In the genomic region with DNA sequence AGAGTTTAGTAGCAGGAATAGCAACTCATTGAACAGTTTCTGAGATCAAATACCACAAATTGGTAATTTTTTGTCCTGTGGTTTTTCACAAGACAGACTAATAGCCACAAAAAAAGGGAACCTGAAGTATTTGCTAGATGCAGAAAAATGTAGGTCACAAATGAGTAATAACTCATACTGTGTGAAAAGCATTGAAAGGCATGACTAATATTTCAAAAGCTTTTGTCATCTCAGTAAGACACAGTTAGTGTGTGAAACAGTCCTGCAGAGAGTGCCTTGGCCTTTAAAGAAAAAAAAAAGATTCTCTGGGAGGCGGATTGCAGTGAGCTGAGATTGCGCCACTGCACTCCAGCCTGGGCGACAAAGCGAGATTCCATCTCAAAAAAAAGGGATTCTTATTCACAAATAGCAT, we compare ENCODE assay signal across 9 cellular contexts. TPM values are rescaled to one million over a fixed set of nuclear protein-coding genes. Genes with fewer than 3 reads are reported as not detected.
DNase-seq lines count a peak whose midpoint lies in the region; ATAC-seq and TF ChIP-seq lines count a peak whose summit lies in the region.
"Had no signal": no experiment of that assay in that cellular context is flagged by ENCODE, and none has a peak within 500 bp of the region (broad histone marks: within the 10 kb centered on the region; RNA-seq: fewer than 3 reads in every experiment).

No MANE protein-coding gene starts in this region.

- no peak overlapping the region for H3K4me3 ChIP-seq in fibroblast of villous mesenchyme (ENCODE audit: low read depth, low read length)

- H3K27ac Mint-ChIP-seq in HFFc6 = no peak overlapping the region
- no peak overlapping the region for H3K27ac Mint-ChIP-seq in type B pancreatic cell

- H3K36me3 Mint-ChIP-seq in HFFc6 (ENCODE audit: low read depth) (peaks cover 20% of the 10 kb centered on the region), type B pancreatic cell (peaks cover 24% of the 10 kb centered on the region)

- ATAC-seq in GM18499 (IDR thresholded peaks at IDR 0.05; ENCODE audit: insufficient read depth, unreplicated experiment) = peak; percentile 100

- H3K4me3 Mint-ChIP-seq in HFFc6 (no peak overlapping the region), type B pancreatic cell (no peak overlapping the region)

- H3K27me3 Mint-ChIP-seq in HFFc6 (ENCODE audit: insufficient read depth) (peaks cover 2% of the 10 kb centered on the region), type B pancreatic cell (no peaks in the 10 kb centered on the region)

- H3K4me1 Mint-ChIP-seq in HFFc6 (ENCODE audit: low read depth) (peaks cover 13% of the 10 kb centered on the region), type B pancreatic cell (ENCODE audit: unreplicated experiment) (no peaks in the 10 kb centered on the region)

- H3K9me3 Mint-ChIP-seq in HFFc6 = peaks cover 11% of the 10 kb centered on the region
- H3K9me3 Mint-ChIP-seq in type B pancreatic cell = no peaks in the 10 kb centered on the region

- TF ChIP-seq CTCF in HFFc6 (IDR thresholded peaks at IDR 0.05) = no peak
- TF ChIP-seq CTCF in fibroblast of villous mesenchyme (IDR thresholded peaks at IDR 0.05; ENCODE audit: insufficient read depth, low read depth, low read length) = no peak
- TF ChIP-seq CTCF in type B pancreatic cell (conservative IDR thresholded peaks at IDR 0.05) = no peak

- DNase-seq in HFFc6 = peak; percentile 78
- peak; percentile 92 for DNase-seq in MV-4-11 (lab: John Stamatoyannopoulos, UW)
- DNase-seq in fibroblast of villous mesenchyme (ENCODE audit: low read depth) = peak; percentile 39
- no peak for DNase-seq in NCI-H1436 (lab: John Stamatoyannopoulos, UW)
- DNase-seq in type B pancreatic cell (ENCODE audit: extremely low spot score, unreplicated experiment) = no peak
- no peak for DNase-seq in NCI-H1105 treated with DMSO at 0.1 percent for 48 hours (lab: John Stamatoyannopoulos, UW)
- no peak for DNase-seq in NCI-H2196 (lab: John Stamatoyannopoulos, UW; ENCODE audit: unreplicated experiment)

RNA-seq across cellular contexts. Expression of a gene that starts 31.4 kb away (rescaled TPM):
- total RNA-seq in HFFc6 (2021; fragmentation: NEBNext Ultra II Directional; extraction: Animal tissue kit (Norgen Biotek cat#: 25700)) = not detected
- total RNA-seq in fibroblast of villous mesenchyme = not detected in 2 replicates
- total RNA-seq in type B pancreatic cell (ENCODE audit: low replicate concordance) = not detected in 2 replicates
- total RNA-seq: dermis microvascular lymphatic vessel endothelial cell had no signal

Comparison
In these comparisons a context has a peak if more than half of its experiments do, and no peak if none do; other contexts are left out.
1. DNase-seq: peak in HFFc6 (single experiment), MV-4-11 (single experiment) and fibroblast of villous mesenchyme (single experiment); none in NCI-H1436 (single experiment), type B pancreatic cell (single experiment), NCI-H1105 treated with DMSO at 0.1 percent for 48 hours (single experiment) and NCI-H2196 (single experiment).